In genomic region chr19:11089254-11090013, GRCh38 we compare ENCODE assay signal across 8 cellular contexts. TPM values are rescaled to one million over a fixed set of nuclear protein-coding genes. Genes with fewer than 3 reads are reported as not detected.
DNase-seq lines count a peak whose midpoint lies in the region; ATAC-seq and TF ChIP-seq lines count a peak whose summit lies in the region.

Gene LDLR, plus strand, starts transcription at chr19:11089463. Its CDS starts 86 bp downstream, at chr19:11089549.

- CTCF ChIA-PET in activated CD4-positive, alpha-beta T cell treated with anti-CD3 and anti-CD28 coated beads, Interleukin-2, amount 10 ng/mL, durations not matched to agents 7 days and 5 days (lab: Charles Lee) = interaction anchor here (0.6 to 1.6 kb wide), 3 partner anchors 14 to 393 kb away, joined by 3 to 4 read pairs (median 3); no protein-coding TSS in a partner anchor

- no peaks in the 10 kb centered on the region for H3K9me3 ChIP-seq in colonic mucosa

- peaks cover 53% of the 10 kb centered on the region for H3K4me1 Mint-ChIP-seq in activated CD4-positive, alpha-beta T cell treated with anti-CD3 and anti-CD28 coated beads, Interleukin-2, amount 10 ng/mL, durations not matched to agents 7 days and 5 days

- ATAC-seq in HG03135 (IDR thresholded peaks at IDR 0.05; ENCODE audit: unreplicated experiment) (peak; percentile 35), GM18867 (IDR thresholded peaks at IDR 0.05; ENCODE audit: unreplicated experiment) (no peak)

- H3K36me3 ChIP-seq in colonic mucosa = no peaks in the 10 kb centered on the region

- H3K4me1 ChIP-seq in colonic mucosa = peaks cover 9% of the 10 kb centered on the region

- no peak for TF ChIP-seq CTCF in colonic mucosa (IDR thresholded peaks at IDR 0.05)

- no peaks in the 10 kb centered on the region for H3K27me3 ChIP-seq in colonic mucosa

- no peaks in the 10 kb centered on the region for H3K9me3 Mint-ChIP-seq in activated CD4-positive, alpha-beta T cell treated with anti-CD3 and anti-CD28 coated beads, Interleukin-2, amount 10 ng/mL, durations not matched to agents 7 days and 5 days

- H3K27ac Mint-ChIP-seq in activated CD4-positive, alpha-beta T cell treated with anti-CD3 and anti-CD28 coated beads, Interleukin-2, amount 10 ng/mL, durations not matched to agents 7 days and 5 days = peak within 1 kb of the TSS; percentile 99

- peak within 1 kb of the TSS; percentile 74 to 85 for H3K9ac ChIP-seq in colonic mucosa (ENCODE audit: low read depth in 2 of 2, low read length in 2 of 2)

- DNase-seq in CMK (ENCODE audit: low read depth) (peak; percentile 64), NCI-H69 (lab: John Stamatoyannopoulos, UW) (peak; percentile 94), colonic mucosa (peak; percentile 94), kidney tubule cell (ENCODE audit: low spot score) (peak; percentile 94)
- DNase-seq in activated CD4-positive, alpha-beta T cell treated with anti-CD3 and anti-CD28 coated beads, Interleukin-2, amount 10 ng/mL, durations not matched to agents 7 days and 5 days = peak; percentile 94
- peak; percentile 88 for DNase-seq in stimulated activated CD4-positive, alpha-beta T cell treated with anti-CD3 and anti-CD28 coated beads, Interleukin-15, amount 100 ng/mL, for 24 hours

- H3K27ac ChIP-seq in colonic mucosa = peak within 1 kb of the TSS; percentile 93

- H3K4me3 ChIP-seq in colonic mucosa = peak within 1 kb of the TSS; percentile 70

- H3K4me3 Mint-ChIP-seq in activated CD4-positive, alpha-beta T cell treated with anti-CD3 and anti-CD28 coated beads, Interleukin-2, amount 10 ng/mL, durations not matched to agents 7 days and 5 days = peak within 1 kb of the TSS; percentile 97

- POLR2A ChIA-PET in activated CD4-positive, alpha-beta T cell treated with anti-CD3 and anti-CD28 coated beads, Interleukin-2, amount 10 ng/mL, durations not matched to agents 7 days and 5 days (lab: Charles Lee) = interaction anchor here (0.6 to 1.2 kb wide), 4 partner anchors 8 to 1470 kb away, joined by 3 to 5 read pairs (median 4); no protein-coding TSS in a partner anchor

- intact Hi-C loops in colonic mucosa (cut with DNase I) = no loop called here

- peaks cover 34% of the 10 kb centered on the region for H3K36me3 Mint-ChIP-seq in activated CD4-positive, alpha-beta T cell treated with anti-CD3 and anti-CD28 coated beads, Interleukin-2, amount 10 ng/mL, durations not matched to agents 7 days and 5 days (ENCODE audit: low read depth)

- H3K27me3 Mint-ChIP-seq in activated CD4-positive, alpha-beta T cell treated with anti-CD3 and anti-CD28 coated beads, Interleukin-2, amount 10 ng/mL, durations not matched to agents 7 days and 5 days = no peaks in the 10 kb centered on the region

RNA-seq across cellular contexts. Expression of gene LDLR, which starts in this region (rescaled TPM):
- 10 to 100 TPM; 93.0 to 97.1 TPM for total RNA-seq in activated CD4-positive, alpha-beta T cell treated with anti-CD3 and anti-CD28 coated beads, Interleukin-2, amount 10 ng/mL, durations not matched to agents 7 days and 5 days
- total RNA-seq in colonic mucosa = 100 to 1,000 TPM in 1 of 2 donors, 10 to 100 TPM in 1; 65.0 to 190 TPM
